9 cellular contexts compared by ENCODE assay signal in genomic region chr11:45919276-45919675, GRCh38. TPM values are rescaled to one million over a fixed set of nuclear protein-coding genes. Genes with fewer than 3 reads are reported as not detected.
DNase-seq lines count a peak whose midpoint lies in the region; TF ChIP-seq lines count a peak whose summit lies in the region.
"Had no signal": no experiment of that assay in that cellular context is flagged by ENCODE, and none has a peak within 500 bp of the region (broad histone marks: within the 10 kb centered on the region; RNA-seq: fewer than 3 reads in every experiment).

No MANE protein-coding gene starts in this region.

- POLR2A ChIA-PET in activated CD4-positive, alpha-beta memory T cell treated with anti-CD3 and anti-CD28 coated beads for 36 hours (lab: Charles Lee) = no interaction called here

- H3K4me3 Mint-ChIP-seq in activated CD4-positive, alpha-beta memory T cell treated with anti-CD3 and anti-CD28 coated beads for 36 hours = peak overlapping the region; percentile 43

- peak; percentile 18 for DNase-seq in activated T-cell treated with anti-CD3 and anti-CD28 coated beads, Interleukin-2, amount 50 U/mL, for 1 hour
- DNase-seq in activated T-cell treated with anti-CD3 and anti-CD28 coated beads, Interleukin-2, amount 50 U/mL, for 48 hours = no peak
- no peak for DNase-seq in activated CD4-positive, alpha-beta memory T cell treated with anti-CD3 and anti-CD28 coated beads for 36 hours
- DNase-seq in foreskin fibroblast = no peak
- no peak for DNase-seq in NK-92 (lab: John Stamatoyannopoulos, UW; ENCODE audit: unreplicated experiment)
- DNase-seq in NCI-H1092 (lab: John Stamatoyannopoulos, UW) = no peak

- H3K4me3 ChIP-seq in stomach smooth muscle (ENCODE audit: low read length in 2 of 2) (no peak overlapping the region), foreskin fibroblast (ENCODE audit: low read depth in 1 of 2, low read length in 2 of 2) (no peak overlapping the region)

- no peak for TF ChIP-seq CTCF in foreskin fibroblast (IDR thresholded peaks at IDR 0.05; ENCODE audit: low read depth, low read length)

- H3K9me3 ChIP-seq in stomach smooth muscle (ENCODE audit: control insufficient read depth in 2 of 2, low read length in 2 of 2) = no peaks in the 10 kb centered on the region

- no peak overlapping the region for H3K27ac Mint-ChIP-seq in activated CD4-positive, alpha-beta memory T cell treated with anti-CD3 and anti-CD28 coated beads for 36 hours

- peaks cover 8 to 16% of the 10 kb centered on the region in 2 donors for H3K36me3 ChIP-seq in stomach smooth muscle (ENCODE audit: control insufficient read depth in 2 of 2, insufficient read depth in 2 of 2, low read length in 2 of 2)

- intact Hi-C loops in activated CD4-positive, alpha-beta memory T cell treated with anti-CD3 and anti-CD28 coated beads for 36 hours (cut with micrococcal nuclease) = loop anchor here (2.0 to 5.0 kb wide), 3 partner anchors 203 to 1352 kb away; partner anchors contain the start of genes CD82 and PHF21A

- peaks cover 36% of the 10 kb centered on the region for H3K4me1 ChIP-seq in stomach smooth muscle (ENCODE audit: control insufficient read depth, insufficient read depth, low read length)

- H3K27me3 Mint-ChIP-seq in activated CD4-positive, alpha-beta memory T cell treated with anti-CD3 and anti-CD28 coated beads for 36 hours = peaks cover 10% of the 10 kb centered on the region

- peaks cover 10% of the 10 kb centered on the region for H3K36me3 Mint-ChIP-seq in activated CD4-positive, alpha-beta memory T cell treated with anti-CD3 and anti-CD28 coated beads for 36 hours

- H3K27me3 ChIP-seq in layer of hippocampus (ENCODE audit: control insufficient read depth, insufficient read depth, low read length) (peaks cover 4% of the 10 kb centered on the region), stomach smooth muscle (ENCODE audit: control insufficient read depth in 1 of 2, insufficient read depth in 2 of 2, low read length in 2 of 2) (peaks cover 17 to 26% of the 10 kb centered on the region in 2 donors)

- no peaks in the 10 kb centered on the region for H3K9me3 Mint-ChIP-seq in activated CD4-positive, alpha-beta memory T cell treated with anti-CD3 and anti-CD28 coated beads for 36 hours

- CTCF ChIA-PET in activated CD4-positive, alpha-beta memory T cell treated with anti-CD3 and anti-CD28 coated beads for 36 hours (lab: Charles Lee) = no interaction called here

- no peak overlapping the region for H3K9ac ChIP-seq in stomach smooth muscle (ENCODE audit: low read length in 2 of 2)

- H3K4me1 Mint-ChIP-seq in activated CD4-positive, alpha-beta memory T cell treated with anti-CD3 and anti-CD28 coated beads for 36 hours (ENCODE audit: low read depth) = peaks cover 30% of the 10 kb centered on the region

- H3K27ac ChIP-seq in layer of hippocampus (ENCODE audit: low read depth, low read length) = peak overlapping the region; percentile 35
- H3K27ac ChIP-seq in stomach smooth muscle (ENCODE audit: low read length) = peak overlapping the region; percentile 93

RNA-seq across cellular contexts. Expression of gene PEX16, which starts 1.6 kb away (rescaled TPM):
- 10 to 100 TPM; 28.2 to 34.6 TPM for total RNA-seq in activated CD4-positive, alpha-beta memory T cell treated with anti-CD3 and anti-CD28 coated beads for 36 hours

RNA-seq across cellular contexts. Expression of gene LARGE2, which starts 3.2 kb away (rescaled TPM):
- 1 to 10 TPM; 1.1 to 1.6 TPM for total RNA-seq in activated CD4-positive, alpha-beta memory T cell treated with anti-CD3 and anti-CD28 coated beads for 36 hours
- total RNA-seq: myocyte had no signal

RNA-seq across cellular contexts. Expression of gene FREY1, which starts 12.2 kb away (rescaled TPM):
- total RNA-seq in activated CD4-positive, alpha-beta memory T cell treated with anti-CD3 and anti-CD28 coated beads for 36 hours = under 1 TPM; 0.73 to 0.88 TPM

RNA-seq across cellular contexts. Expression of gene MAPK8IP1, which starts 33.8 kb away (rescaled TPM):
- total RNA-seq in activated CD4-positive, alpha-beta memory T cell treated with anti-CD3 and anti-CD28 coated beads for 36 hours = under 1 TPM; 0.43 to 0.58 TPM
